Comparison of ENCODE assay signal across 2 cellular contexts in genomic region chr18:42072407-42072806, GRCh38.
A peak's percentile ranks its signal among the peaks of the same experiment; 100 is the strongest.
TF ChIP-seq lines count a peak whose summit lies in the region.

No MANE protein-coding gene starts in this region.

TF ChIP-seq in HCT116, 20 proteins besides CTCF, POLR2A, EP300 and RAD21:
- TF ChIP-seq EZH2phosphoT487 (IDR thresholded peaks at IDR 0.05; ENCODE audit: borderline replicate concordance) (no peak), SP1 (IDR thresholded peaks at IDR 0.05; ENCODE audit: low read depth) (no peak), ZFX (IDR thresholded peaks at IDR 0.05) (no peak), ZNF274 (IDR thresholded peaks at IDR 0.05; ENCODE audit: low read depth, low read length) (no peak), POLR2AphosphoS5 (IDR thresholded peaks at IDR 0.05; ENCODE audit: low read depth, low read length) (no peak), CEBPB (IDR thresholded peaks at IDR 0.05; ENCODE audit: low read depth) (no peak), ELF1 (IDR thresholded peaks at IDR 0.05; ENCODE audit: borderline replicate concordance, low read depth) (no peak), ATF3 (IDR thresholded peaks at IDR 0.05) (no peak), REST (IDR thresholded peaks at IDR 0.05; ENCODE audit: low read depth) (no peak), SIN3A (IDR thresholded peaks at IDR 0.05; ENCODE audit: low read depth) (no peak), MAX (IDR thresholded peaks at IDR 0.05) (no peak), FOSL1 (IDR thresholded peaks at IDR 0.05; ENCODE audit: low read depth) (no peak), EZH2 (IDR thresholded peaks at IDR 0.05) (no peak), CBX3 (IDR thresholded peaks at IDR 0.05; ENCODE audit: low read depth) (no peak), SRF (IDR thresholded peaks at IDR 0.05; ENCODE audit: low read depth) (no peak), TCF7L2 (IDR thresholded peaks at IDR 0.05; ENCODE audit: borderline replicate concordance, extremely low read depth, insufficient read depth, insufficient read length) (no peak), EGR1 (IDR thresholded peaks at IDR 0.05; ENCODE audit: low read depth) (no peak), YY1 (IDR thresholded peaks at IDR 0.05; ENCODE audit: extremely low read depth, insufficient replicate concordance, low read depth, low read length) (no peak), ZBTB33 (IDR thresholded peaks at IDR 0.05; ENCODE audit: extremely low read depth, insufficient replicate concordance, low read length) (no peak), JUND (IDR thresholded peaks at IDR 0.05) (no peak)

TF ChIP-seq in K562, 482 proteins besides CTCF, POLR2A, EP300 and RAD21:
- TF ChIP-seq ZNF224 (CRISPR knock-in tag; IDR thresholded peaks at IDR 0.05) (no peak), GTF2F1 (IDR thresholded peaks at IDR 0.05; ENCODE audit: low read depth, low read length) (no peak), MEF2D (tag; conservative IDR thresholded peaks at IDR 0.05; ENCODE audit: low read depth) (no peak), CTCFL (IDR thresholded peaks at IDR 0.05; ENCODE audit: borderline replicate concordance, insufficient read depth, low read depth, low read length, poor library complexity, severe bottlenecking) (peak; percentile 12), BHLHE40 (IDR thresholded peaks at IDR 0.05; ENCODE audit: low read length) (no peak), SREBF1 (IDR thresholded peaks at IDR 0.05; ENCODE audit: borderline replicate concordance, low read depth, low read length) (no peak)
TF ChIP-seq in K562: peak in this region for 1.
